ENCODE assay signal across 8 cellular contexts in the genomic region with DNA sequence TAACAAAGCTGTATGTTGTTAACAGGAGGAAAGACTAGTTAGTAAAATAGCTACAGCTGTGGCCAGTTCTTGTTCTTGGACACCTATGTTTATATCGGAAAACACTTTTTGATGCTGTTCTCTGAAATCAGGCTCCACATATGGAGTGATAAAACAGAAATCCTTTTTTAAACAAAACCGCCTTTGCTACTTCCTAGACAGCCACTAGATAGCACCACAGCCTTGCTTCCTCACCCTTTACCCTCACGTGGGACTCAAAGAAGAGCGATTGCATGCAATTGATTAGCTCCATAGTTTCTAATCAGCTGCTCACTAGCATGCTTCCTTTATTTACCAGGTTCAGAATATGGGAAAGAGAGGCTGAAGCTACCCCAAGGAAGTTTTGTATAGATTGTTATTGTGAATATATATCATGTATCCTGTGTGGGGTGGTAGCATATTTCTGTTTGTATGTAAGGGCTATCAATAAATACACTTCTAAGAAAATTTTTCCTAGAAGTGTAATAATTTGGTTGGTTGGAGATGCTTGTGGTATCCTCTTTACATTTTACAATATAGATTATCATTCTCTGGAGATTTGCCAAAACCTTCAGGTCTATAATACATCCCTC. TPM values are rescaled to one million over a fixed set of nuclear protein-coding genes. Genes with fewer than 3 reads are reported as not detected.
DNase-seq lines count a peak whose midpoint lies in the region; ATAC-seq and TF ChIP-seq lines count a peak whose summit lies in the region.

No MANE protein-coding gene starts in this region.

- H3K36me3 ChIP-seq in BE2C (no peaks in the 10 kb centered on the region), GM23338 (ENCODE audit: insufficient read depth) (no peaks in the 10 kb centered on the region), mammary epithelial cell (ENCODE audit: insufficient read depth, low read length) (no peaks in the 10 kb centered on the region), mesenchymal stem cell (ENCODE audit: control insufficient read depth in 1 of 2, insufficient read depth in 2 of 2, low read depth in 1 of 2, low read length in 2 of 2) (no peaks in the 10 kb centered on the region)

- H3K4me1 Mint-ChIP-seq in GM23338, result peaks cover 5% of the 10 kb centered on the region; the same call in 2 of the 3 replicates

- no peaks in the 10 kb centered on the region for H3K9me3 ChIP-seq in BE2C
- H3K9me3 ChIP-seq in mammary epithelial cell (replicated peaks; ENCODE audit: insufficient read depth, low read length), result no peaks in the 10 kb centered on the region
- H3K9me3 ChIP-seq in mesenchymal stem cell (ENCODE audit: control insufficient read depth, low read length), result no peaks in the 10 kb centered on the region

- peaks cover 2% of the 10 kb centered on the region for H3K79me2 ChIP-seq in GM23338 (replicated peaks; ENCODE audit: insufficient read depth)
- peaks cover 7% of the 10 kb centered on the region for H3K79me2 ChIP-seq in mammary epithelial cell (ENCODE audit: insufficient read depth, low read length)

- CTCF ChIA-PET in mammary epithelial cell (lab: Charles Lee; ENCODE audit: low non-redundant PET), result interaction anchor here (0.6 kb wide), 4 partner anchors 18 to 153 kb away, joined by 3 to 15 read pairs (median 6); no protein-coding TSS in a partner anchor

- no peaks in the 10 kb centered on the region for H3K36me3 Mint-ChIP-seq in GM23338 (ENCODE audit: low read depth)

- H3K4me3 Mint-ChIP-seq in GM23338, result no peak overlapping the region

- peak; percentile 15 for ATAC-seq in GM23338
- no peak for ATAC-seq in HG03280 (IDR thresholded peaks at IDR 0.05; ENCODE audit: unreplicated experiment)
- ATAC-seq in HG02938 (IDR thresholded peaks at IDR 0.05; ENCODE audit: unreplicated experiment), result no peak

- H2AFZ ChIP-seq in GM23338 (peak overlapping the region; percentile 39; the same call in 1 of the 2 replicates), mammary epithelial cell (ENCODE audit: low read depth, low read length) (no peak overlapping the region), mesenchymal stem cell (ENCODE audit: low read depth, low read length) (no peak overlapping the region)

- H3K4me1 ChIP-seq in BE2C (peaks cover 4% of the 10 kb centered on the region; the same call in 1 of the 2 replicates), GM23338 (ENCODE audit: insufficient read depth) (no peaks in the 10 kb centered on the region), mammary epithelial cell (ENCODE audit: insufficient read depth, low read length) (no peaks in the 10 kb centered on the region), mesenchymal stem cell (ENCODE audit: control insufficient read depth, insufficient read depth, low read depth, low read length) (peaks cover 4% of the 10 kb centered on the region)

- no peaks in the 10 kb centered on the region for H3K9me3 Mint-ChIP-seq in GM23338

- WGBS in mammary epithelial cell (ENCODE audit: low coverage, missing lambda C conversion rate), result 49% methylated on average over 4 of the region's 4 CpGs
- 35% methylated on average over 3 of the region's 4 CpGs for WGBS in mesenchymal stem cell

- H4K8ac ChIP-seq in mesenchymal stem cell (ENCODE audit: low read length), result no peak overlapping the region

- dilution Hi-C loops in mammary epithelial cell (cut with HindIII; ENCODE audit: low sequenced_read_pairs), result no loop called here

- in situ Hi-C loops in mammary epithelial cell (cut with MboI; ENCODE audit: low sequenced_read_pairs in 2 of 2), result loop anchor here (25.0 kb wide), 1 partner anchor 254 kb away; the partner anchor contains the start of genes PARP16 (in 2 of the 2) and RNU5A-1 (in 2 of the 2)

- H3K27me3 ChIP-seq in BE2C, result no peaks in the 10 kb centered on the region
- H3K27me3 ChIP-seq in GM23338 (ENCODE audit: insufficient read depth), result no peaks in the 10 kb centered on the region
- H3K27me3 ChIP-seq in mammary epithelial cell (ENCODE audit: insufficient read depth, low read length), result no peaks in the 10 kb centered on the region
- peaks cover 0 to 5% of the 10 kb centered on the region in 2 experiments for H3K27me3 ChIP-seq in mesenchymal stem cell (ENCODE audit: control insufficient read depth in 1 of 2, insufficient read depth in 1 of 2, low read length in 2 of 2)

- H3K27ac ChIP-seq in GM23338 (ENCODE audit: low read depth) (no peak overlapping the region), mammary epithelial cell (ENCODE audit: insufficient read depth, low read depth, low read length) (no peak overlapping the region), mesenchymal stem cell (ENCODE audit: low read length, poor library complexity, severe bottlenecking) (no peak overlapping the region)

- TF ChIP-seq CTCF in BE2C (IDR thresholded peaks at IDR 0.05; ENCODE audit: low read depth, low read length), result peak; percentile 80
- peak; percentile 50 to 76 for TF ChIP-seq CTCF in GM23338 (conservative IDR thresholded peaks at IDR 0.05; ENCODE audit: low read depth in 2 of 2)
- TF ChIP-seq CTCF in mammary epithelial cell (conservative IDR thresholded peaks at IDR 0.05 in 1 of 2, IDR thresholded peaks at IDR 0.05 in 1 of 2; ENCODE audit: extremely low read depth in 1 of 2, insufficient read depth in 1 of 2, low read depth in 1 of 2, low read length in 2 of 2), result peak; percentile 57 to 66

- no peak overlapping the region for H2BK12ac ChIP-seq in mesenchymal stem cell (ENCODE audit: low read length in 2 of 2)

- H2AK5ac ChIP-seq in mesenchymal stem cell (ENCODE audit: low read length, severe bottlenecking), result no peak overlapping the region

- H3K23ac ChIP-seq in mesenchymal stem cell (ENCODE audit: low read length in 2 of 2), result no peak overlapping the region

- no peaks in the 10 kb centered on the region for H3K9me2 ChIP-seq in GM23338 (ENCODE audit: insufficient read depth)

- H3K27ac Mint-ChIP-seq in GM23338, result no peak overlapping the region

- DNase-seq in BE2C, result peak; percentile 55
- DNase-seq in GM23338 (ENCODE audit: low spot score), result peak; percentile 66
- peak; percentile 27 to 77 for DNase-seq in NOMO-1 (lab: John Stamatoyannopoulos, UW; ENCODE audit: unreplicated experiment in 2 of 2)
- DNase-seq in mammary epithelial cell, result peak; percentile 27
- peak; percentile 71 for DNase-seq in mesenchymal stem cell
- no peak for DNase-seq in NCI-H1048 (lab: John Stamatoyannopoulos, UW)

- no peak overlapping the region for H2BK15ac ChIP-seq in mesenchymal stem cell (ENCODE audit: low read depth, poor library complexity, severe bottlenecking)

- peaks cover 8% of the 10 kb centered on the region for H3K27me3 Mint-ChIP-seq in GM23338 (ENCODE audit: insufficient read depth, low read depth, poor library complexity)

- no peak overlapping the region for H2BK120ac ChIP-seq in mesenchymal stem cell (ENCODE audit: low read depth, low read length)

- H3K9ac ChIP-seq in mammary epithelial cell (ENCODE audit: insufficient read depth, low read length), result no peak overlapping the region
- H3K9ac ChIP-seq in mesenchymal stem cell (ENCODE audit: low read length), result peak overlapping the region; percentile 17

- no peak overlapping the region for H3K18ac ChIP-seq in mesenchymal stem cell (ENCODE audit: low read depth in 1 of 2, low read length in 2 of 2)

- 0 out of 2 replicates have a peak overlapping the region, but pooled peaks have one; percentile 14 for H3K4me3 ChIP-seq in BE2C (ENCODE audit: low read depth, low read length)
- no peak overlapping the region for H3K4me3 ChIP-seq in GM23338
- H3K4me3 ChIP-seq in mammary epithelial cell (replicated peaks in 1 of 3; ENCODE audit: insufficient read depth in 1 of 3, low read depth in 2 of 3, low read length in 3 of 3), result no peak overlapping the region
- no peak overlapping the region for H3K4me3 ChIP-seq in mesenchymal stem cell (ENCODE audit: insufficient read depth in 1 of 2, low read depth in 1 of 2, low read length in 2 of 2)

- H3F3A ChIP-seq in GM23338 (replicated peaks; ENCODE audit: low read depth), result 0 out of 2 replicates have a peak, but pooled peaks cover 6% of the 10 kb centered on the region

- no peak overlapping the region for H2BK5ac ChIP-seq in mesenchymal stem cell (ENCODE audit: low read depth, low read length, poor library complexity, severe bottlenecking)

- H4K91ac ChIP-seq in mesenchymal stem cell (ENCODE audit: low read length), result no peak overlapping the region

- H3K14ac ChIP-seq in mesenchymal stem cell (ENCODE audit: low read length in 2 of 2), result no peak overlapping the region

- BruUV-seq in mammary epithelial cell (replicated peaks; lab: Mats Ljungman, UMichigan), result no TSS peak

- no peak overlapping the region for H3K4ac ChIP-seq in mesenchymal stem cell (ENCODE audit: low read depth in 1 of 2, low read length in 2 of 2)

- no peak overlapping the region for H3K4me2 ChIP-seq in GM23338
- no peak overlapping the region for H3K4me2 ChIP-seq in mammary epithelial cell (ENCODE audit: insufficient read depth, low read depth, low read length)
- H3K4me2 ChIP-seq in mesenchymal stem cell (ENCODE audit: low read length, poor library complexity, severe bottlenecking), result no peak overlapping the region

- H3K79me1 ChIP-seq in mesenchymal stem cell (replicated peaks; ENCODE audit: low read length, poor library complexity, severe bottlenecking), result peaks cover 5% of the 10 kb centered on the region

- intact Hi-C loops in mammary epithelial cell (cut with micrococcal nuclease), result loop anchor here (1.0 to 5.0 kb wide), 9 partner anchors 21 to 354 kb away; partner anchors contain the start of genes CLPX, RNU5A-1 and RNU5B-1

- H4K20me1 ChIP-seq in GM23338 (replicated peaks; ENCODE audit: insufficient read depth) (0 out of 2 replicates have a peak, but pooled peaks cover under 1% of the 10 kb centered on the region), mammary epithelial cell (ENCODE audit: insufficient read depth, low read length) (no peaks in the 10 kb centered on the region)

RNA-seq across cellular contexts. Expression of gene MTFMT, which starts 4.3 kb away (rescaled TPM):
- 11.1 TPM for polyA plus RNA-seq in BE2C (2012; ENCODE audit: insufficient read depth, insufficient read length, low read depth)
- total RNA-seq in GM23338 (2014; rRNA removed; shearing (Covaris generic)), result 25.3 and 36.0 TPM in 2 replicates
- 18.9 and 19.0 TPM in 2 replicates for polyA plus RNA-seq in GM23338 (2016; fragmentation: Nextera tagmentation; extraction: Ambion mirVana)
- 10 to 100 TPM; 22.5 to 27.2 TPM for total RNA-seq in mammary epithelial cell
- 14.9 TPM for polyA plus RNA-seq in mammary epithelial cell
- 14.0 TPM for polyA minus RNA-seq in mammary epithelial cell
- polyA plus RNA-seq in mesenchymal stem cell (2013, experiment 1 of 2), result 10.6 TPM
- 10.0 TPM for polyA plus RNA-seq in mesenchymal stem cell (2013, experiment 2 of 2)

RNA-seq across cellular contexts. Expression of gene SLC51B, which starts 11.4 kb away (rescaled TPM):
- not detected for polyA plus RNA-seq in BE2C (2012; ENCODE audit: insufficient read depth, insufficient read length, low read depth)
- not detected in 2 replicates for total RNA-seq in GM23338 (2014; rRNA removed; shearing (Covaris generic))
- polyA plus RNA-seq in GM23338 (2016; fragmentation: Nextera tagmentation; extraction: Ambion mirVana), result not detected in 2 replicates
- not detected for total RNA-seq in mammary epithelial cell
- not detected for polyA plus RNA-seq in mammary epithelial cell
- polyA minus RNA-seq in mammary epithelial cell, result not detected
- polyA plus RNA-seq in mesenchymal stem cell (2013, experiment 1 of 2), result 0.91 TPM
- 1.2 TPM for polyA plus RNA-seq in mesenchymal stem cell (2013, experiment 2 of 2)

RNA-seq across cellular contexts. Expression of gene RASL12, which starts 34.0 kb away (rescaled TPM):
- 0.36 TPM for polyA plus RNA-seq in BE2C (2012; ENCODE audit: insufficient read depth, insufficient read length, low read depth)
- total RNA-seq in GM23338 (2014; rRNA removed; shearing (Covaris generic)), result 20.1 and 27.7 TPM in 2 replicates
- polyA plus RNA-seq in GM23338 (2016; fragmentation: Nextera tagmentation; extraction: Ambion mirVana), result 4.5 and 5.4 TPM in 2 replicates
- not detected for total RNA-seq in mammary epithelial cell
- 0.09 TPM for polyA plus RNA-seq in mammary epithelial cell
- not detected for polyA minus RNA-seq in mammary epithelial cell
- 3.3 TPM for polyA plus RNA-seq in mesenchymal stem cell (2013, experiment 1 of 2)
- polyA plus RNA-seq in mesenchymal stem cell (2013, experiment 2 of 2), result 2.9 TPM

RNA-seq across cellular contexts. Expression of gene KBTBD13, which starts 42.8 kb away (rescaled TPM):
- polyA plus RNA-seq in BE2C (2012; ENCODE audit: insufficient read depth, insufficient read length, low read depth), result not detected
- not detected in 2 replicates for total RNA-seq in GM23338 (2014; rRNA removed; shearing (Covaris generic))
- polyA plus RNA-seq in GM23338 (2016; fragmentation: Nextera tagmentation; extraction: Ambion mirVana), result 0.09 TPM in 1 of 2 replicates, not detected in the other
- not detected for total RNA-seq in mammary epithelial cell
- polyA plus RNA-seq in mammary epithelial cell, result not detected
- not detected for polyA minus RNA-seq in mammary epithelial cell
- 0.01 TPM for polyA plus RNA-seq in mesenchymal stem cell (2013, experiment 1 of 2)
- polyA plus RNA-seq in mesenchymal stem cell (2013, experiment 2 of 2), result 0.01 TPM

RNA-seq across cellular contexts. Expression of gene SPG21, which starts 44.0 kb away (rescaled TPM):
- polyA plus RNA-seq in BE2C (2012; ENCODE audit: insufficient read depth, insufficient read length, low read depth), result 52.3 TPM
- 86.6 and 102 TPM in 2 replicates for total RNA-seq in GM23338 (2014; rRNA removed; shearing (Covaris generic))
- polyA plus RNA-seq in GM23338 (2016; fragmentation: Nextera tagmentation; extraction: Ambion mirVana), result 79.4 and 81.0 TPM in 2 replicates
- total RNA-seq in mammary epithelial cell, result 10 to 100 TPM; 59.1 to 71.7 TPM
- 54.1 TPM for polyA plus RNA-seq in mammary epithelial cell
- polyA minus RNA-seq in mammary epithelial cell, result 40.2 TPM
- polyA plus RNA-seq in mesenchymal stem cell (2013, experiment 1 of 2), result 90.9 TPM
- polyA plus RNA-seq in mesenchymal stem cell (2013, experiment 2 of 2), result 91.6 TPM

Comparison
In these comparisons a context has a peak if more than half of its experiments do, and no peak if none do; other contexts are left out.
1. RNA of gene RASL12, which starts 34.0 kb away (total RNA-seq): 20.1 to 27.7 TPM in GM23338; not detected in mammary epithelial cell; every median in the first group is over 10 times any median in the second.
2. Peak in every context shown above with its lines, with median percentiles within 50 percentile points of each other: CTCF ChIP-seq.